Comparison of ENCODE assay signal across 15 cellular contexts in the genomic region with DNA sequence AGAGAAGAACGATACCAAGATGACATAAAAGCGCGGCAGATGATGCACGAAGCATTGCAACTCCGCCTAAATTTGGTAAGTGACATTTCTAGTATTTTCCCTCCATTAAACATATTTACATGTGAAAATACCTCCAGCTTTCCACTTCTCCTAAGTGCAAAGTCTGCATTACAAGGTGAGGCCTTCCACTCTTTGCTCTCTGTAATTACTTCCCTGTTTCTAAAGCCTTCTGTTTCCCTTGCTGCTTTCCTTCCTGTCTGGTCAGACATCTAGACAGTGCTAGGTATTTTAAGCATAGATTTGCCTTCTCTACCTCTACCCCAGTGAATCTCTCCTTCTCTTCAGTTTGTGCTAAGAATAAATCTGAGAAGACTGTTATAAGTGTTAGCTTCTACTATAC. TPM values are rescaled to one million over a fixed set of nuclear protein-coding genes. Genes with fewer than 3 reads are reported as not detected.
DNase-seq lines count a peak whose midpoint lies in the region; ATAC-seq and TF ChIP-seq lines count a peak whose summit lies in the region.
"Had no signal": no experiment of that assay in that cellular context is flagged by ENCODE, and none has a peak within 500 bp of the region (broad histone marks: within the 10 kb centered on the region; RNA-seq: fewer than 3 reads in every experiment).

No MANE protein-coding gene starts in this region.

- DNase-seq in naive thymus-derived CD4-positive, alpha-beta T cell: no peak
- DNase-seq in NCI-H510A (lab: John Stamatoyannopoulos, UW) (no peak), iPS-NIHi11 (ENCODE audit: low spot score) (no peak), superior temporal gyrus (ENCODE audit: extremely low spot score) (no peak)
- DNase-seq in activated CD4-positive, alpha-beta T cell treated with anti-CD3 and anti-CD28 coated beads, Interleukin-2, amount 50 U/mL, for 4 hours: no peak
- DNase-seq: activated CD4-positive, alpha-beta T cell treated with anti-CD3 and anti-CD28 coated beads, Interleukin-2, amount 50 U/mL, for 48 hours; adrenal gland; immature natural killer cell; NCI-H1436 treated with DMSO at 0.1 percent for 48 hours; occipital lobe; stimulated activated CD4-positive, alpha-beta T cell treated with anti-CD3 and anti-CD28 coated beads, Interleukin-4, amount 100 ng/mL, for 4 hours had no signal

- no peaks in the 10 kb centered on the region for H3K36me3 Mint-ChIP-seq in naive thymus-derived CD4-positive, alpha-beta T cell
- H3K36me3 Mint-ChIP-seq: immature natural killer cell, type B pancreatic cell had no signal

- no peak overlapping the region for H3K4me3 Mint-ChIP-seq in naive thymus-derived CD4-positive, alpha-beta T cell
- H3K4me3 Mint-ChIP-seq: type B pancreatic cell had no signal

- no peaks in the 10 kb centered on the region for H3K9me2 ChIP-seq in OCI-LY1 (ENCODE audit: low read depth, low read length)

- H3K4me1 ChIP-seq in OCI-LY1 (ENCODE audit: insufficient read depth, low read length, severe bottlenecking): peaks cover 59% of the 10 kb centered on the region
- H3K4me1 ChIP-seq in naive thymus-derived CD4-positive, alpha-beta T cell (ENCODE audit: control insufficient read depth in 2 of 2, insufficient read depth in 2 of 2, low read length in 2 of 2): no peaks in the 10 kb centered on the region

- H3K79me2 ChIP-seq in OCI-LY1 (ENCODE audit: insufficient read depth, low read length): no peaks in the 10 kb centered on the region

- H4K20me1 ChIP-seq in OCI-LY1 (ENCODE audit: insufficient read depth, low read length): no peaks in the 10 kb centered on the region

- peak overlapping the region in 1 of 9 donors; percentile 34 for H3K27ac Mint-ChIP-seq in naive thymus-derived CD4-positive, alpha-beta T cell
- H3K27ac Mint-ChIP-seq: immature natural killer cell, type B pancreatic cell had no signal

- peak overlapping the region; percentile 7 for H3K4me3 ChIP-seq in OCI-LY1 (ENCODE audit: low read depth, low read length, poor library complexity, severe bottlenecking)
- no peak overlapping the region for H3K4me3 ChIP-seq in naive thymus-derived CD4-positive, alpha-beta T cell (ENCODE audit: low read length)
- H3K4me3 ChIP-seq: adrenal gland had no signal

- no peak for TF ChIP-seq CTCF in OCI-LY1 (IDR thresholded peaks at IDR 0.05; ENCODE audit: low read length)

- peak; percentile 23 for ATAC-seq in GM18870 (IDR thresholded peaks at IDR 0.05; ENCODE audit: unreplicated experiment)
- ATAC-seq in HG02623 (IDR thresholded peaks at IDR 0.05; ENCODE audit: unreplicated experiment): peak; percentile 40
- ATAC-seq in naive thymus-derived CD4-positive, alpha-beta T cell: peak; percentile 41

- H3K36me3 ChIP-seq in OCI-LY1 (ENCODE audit: insufficient read depth, low read length): no peaks in the 10 kb centered on the region
- no peaks in the 10 kb centered on the region for H3K36me3 ChIP-seq in naive thymus-derived CD4-positive, alpha-beta T cell (ENCODE audit: control insufficient read depth in 2 of 3, insufficient read depth in 3 of 3, low read length in 3 of 3)
- H3K36me3 ChIP-seq: adrenal gland had no signal

- H3K27ac ChIP-seq in OCI-LY1 (ENCODE audit: low read depth, low read length, poor library complexity, severe bottlenecking): peak overlapping the region; percentile 82
- no peak overlapping the region for H3K27ac ChIP-seq in naive thymus-derived CD4-positive, alpha-beta T cell (ENCODE audit: low read depth, low read length)
- H3K27ac ChIP-seq: adrenal gland had no signal

- no peaks in the 10 kb centered on the region for H3K27me3 ChIP-seq in OCI-LY1 (ENCODE audit: insufficient read depth, low read length)
- no peaks in the 10 kb centered on the region for H3K27me3 ChIP-seq in naive thymus-derived CD4-positive, alpha-beta T cell (ENCODE audit: control insufficient read depth in 2 of 2, insufficient read depth in 2 of 2, low read length in 2 of 2)
- H3K27me3 ChIP-seq: adrenal gland had no signal

- POLR2A ChIA-PET in naive thymus-derived CD4-positive, alpha-beta T cell (lab: Charles Lee): no interaction called here

- H3F3A ChIP-seq in OCI-LY1 (ENCODE audit: insufficient read depth, low read length): 0 out of 2 replicates have a peak, but pooled peaks cover 4% of the 10 kb centered on the region

- no peak overlapping the region for H2AFZ ChIP-seq in OCI-LY1 (ENCODE audit: low read length)

- H3K9ac ChIP-seq in OCI-LY1 (ENCODE audit: low read length): peak overlapping the region; percentile 16; the same call in 1 of the 2 replicates

- CTCF ChIA-PET in naive thymus-derived CD4-positive, alpha-beta T cell (lab: Charles Lee): no interaction called here

- peaks cover 0 to 15% (median 6%) of the 10 kb centered on the region in 7 donors for H3K4me1 Mint-ChIP-seq in naive thymus-derived CD4-positive, alpha-beta T cell

- H3K9me3 ChIP-seq in OCI-LY1 (ENCODE audit: low read length): no peaks in the 10 kb centered on the region
- H3K9me3 ChIP-seq in naive thymus-derived CD4-positive, alpha-beta T cell (ENCODE audit: control insufficient read depth in 2 of 3, low read length in 3 of 3): no peaks in the 10 kb centered on the region
- H3K9me3 ChIP-seq: adrenal gland had no signal

- H3K4me2 ChIP-seq in OCI-LY1 (ENCODE audit: low read length): peak overlapping the region; percentile 69

- intact Hi-C loops in naive thymus-derived CD4-positive, alpha-beta T cell (cut with micrococcal nuclease): no loop called here

- no peaks in the 10 kb centered on the region for H3K9me3 Mint-ChIP-seq in naive thymus-derived CD4-positive, alpha-beta T cell
- H3K9me3 Mint-ChIP-seq: immature natural killer cell, type B pancreatic cell had no signal

- peaks cover 0 to 3% (median 0%) of the 10 kb centered on the region in 5 donors for H3K27me3 Mint-ChIP-seq in naive thymus-derived CD4-positive, alpha-beta T cell
- H3K27me3 Mint-ChIP-seq: type B pancreatic cell had no signal

RNA-seq across cellular contexts. Expression of a gene that starts 1.9 kb away (rescaled TPM):
- under 1 TPM in 1 of 5 experiments, not detected in 4; 0.39 TPM for total RNA-seq in naive thymus-derived CD4-positive, alpha-beta T cell
- polyA plus RNA-seq in naive thymus-derived CD4-positive, alpha-beta T cell: not detected

RNA-seq across cellular contexts. Expression of a gene that starts 53.3 kb away (rescaled TPM):
- total RNA-seq in naive thymus-derived CD4-positive, alpha-beta T cell: 10 to 100 TPM in 1 of 5 experiments, under 1 TPM in 1, not detected in 3; 0.13 to 11.4 TPM
- polyA plus RNA-seq in naive thymus-derived CD4-positive, alpha-beta T cell: not detected
